ENCODE assay signal across 1 cellular context in genomic region chr16:57147381-57148191, GRCh38.
TF ChIP-seq lines count a peak whose summit lies in the region.

No MANE protein-coding gene starts in this region.

TF ChIP-seq in SK-N-SH, 30 proteins besides CTCF, POLR2A, EP300 and RAD21 (continued from another document):
- no peak for TF ChIP-seq REST (IDR thresholded peaks at IDR 0.05; ENCODE audit: low read depth, low read length)
- TF ChIP-seq YY1 (IDR thresholded peaks at IDR 0.05; ENCODE audit: low read depth) = no peak
- no peak for TF ChIP-seq FOXJ3 (CRISPR knock-in tag; IDR thresholded peaks at IDR 0.05)
- no peak for TF ChIP-seq MXI1 (IDR thresholded peaks at IDR 0.05; ENCODE audit: low read depth, low read length)
